In genomic region chr13:50668882-50669281, GRCh38 we compare ENCODE assay signal across 15 cellular contexts.
DNase-seq lines count a peak whose midpoint lies in the region; ATAC-seq, FAIRE-seq and TF ChIP-seq lines count a peak whose summit lies in the region.
"Had no signal": no experiment of that assay in that cellular context is flagged by ENCODE, and none has a peak within 500 bp of the region (broad histone marks: within the 10 kb centered on the region; RNA-seq: fewer than 3 reads in every experiment).

No MANE protein-coding gene starts in this region.

- TF ChIP-seq POLR2A in right lobe of liver (IDR thresholded peaks at IDR 0.05): no peak

- no peaks in the 10 kb centered on the region for H3K36me3 ChIP-seq in right lobe of liver
- H3K36me3 ChIP-seq in kidney (ENCODE audit: control insufficient read depth in 1 of 2, insufficient read depth in 2 of 2, low read length in 2 of 2): no peaks in the 10 kb centered on the region
- H3K36me3 ChIP-seq: HAP-1 had no signal

- H3K4me3 ChIP-seq in right lobe of liver (no peak overlapping the region), right cardiac atrium (ENCODE audit: low read length) (no peak overlapping the region), kidney (ENCODE audit: low read length in 2 of 2) (no peak overlapping the region)
- H3K4me3 ChIP-seq: HAP-1 had no signal

- peaks cover 23% of the 10 kb centered on the region for H3K36me3 Mint-ChIP-seq in nephron progenitor cell (ENCODE audit: low read depth)

- no peak for ATAC-seq in right lobe of liver
- no peak for ATAC-seq in right cardiac atrium
- no peak for ATAC-seq in HG02759 (IDR thresholded peaks at IDR 0.05; ENCODE audit: unreplicated experiment)

- intact Hi-C loops in right lobe of liver (cut with DNase I): no loop called here
- intact Hi-C loops in right cardiac atrium (cut with DNase I): no loop called here
- intact Hi-C loops in kidney (cut with DNase I): no loop called here

- WGBS in right lobe of liver (ENCODE audit: insufficient coverage, low coverage, low lambda C conversion rate, missing lambda C conversion rate): 89% methylated on average over 2 of the region's 2 CpGs
- 82% methylated on average over 2 of the region's 2 CpGs for WGBS in right cardiac atrium

- no peak overlapping the region for H3K4me3 Mint-ChIP-seq in nephron progenitor cell
- H3K4me3 Mint-ChIP-seq: CD4-positive, CD25-positive, alpha-beta regulatory T cell had no signal

- no peak for TF ChIP-seq CTCF in nephron progenitor cell (IDR thresholded peaks at IDR 0.05)
- no peak for TF ChIP-seq CTCF in right lobe of liver (IDR thresholded peaks at IDR 0.05)
- no peak for TF ChIP-seq CTCF in kidney (IDR thresholded peaks at IDR 0.05; ENCODE audit: borderline replicate concordance, extremely low read depth, insufficient read depth)

- peaks cover 8% of the 10 kb centered on the region for H3K9me3 Mint-ChIP-seq in nephron progenitor cell

- DNase-seq in DMS 273 treated with DMSO at 0.1 percent for 48 hours (lab: John Stamatoyannopoulos, UW) (peak; percentile 7), GM18507 (ENCODE audit: extremely low spot score, insufficient read length, low read depth) (no peak), NCI-H69 (lab: John Stamatoyannopoulos, UW) (peak; percentile 67), nephron progenitor cell (no peak), right lobe of liver (no peak), right cardiac atrium (no peak), kidney (no peak)
- DNase-seq: Caco-2; CD4-positive, CD25-positive, alpha-beta regulatory T cell; DMS53; NCI-H524 treated with DMSO at 0.1 percent for 48 hours; OCI-M1; SHP77 treated with DMSO at 0.1 percent for 48 hours had no signal

- FAIRE-seq in GM18507 (lab: Jason Lieb, UNC): peak; percentile 18
- no peak for FAIRE-seq in kidney (lab: Jason Lieb, UNC)

- H3K27me3 Mint-ChIP-seq in nephron progenitor cell (ENCODE audit: low read depth, poor library complexity): no peaks in the 10 kb centered on the region

- no peak overlapping the region for H3K9ac ChIP-seq in kidney (ENCODE audit: low read length in 2 of 2)

- H3K27me3 ChIP-seq in right lobe of liver (no peaks in the 10 kb centered on the region), right cardiac atrium (ENCODE audit: control insufficient read depth, insufficient read depth) (no peaks in the 10 kb centered on the region)

- peak overlapping the region; percentile 72 for H3K27ac Mint-ChIP-seq in nephron progenitor cell

- peaks cover 5% of the 10 kb centered on the region for H3K4me1 Mint-ChIP-seq in nephron progenitor cell
- H3K4me1 Mint-ChIP-seq: CD4-positive, CD25-positive, alpha-beta regulatory T cell had no signal

- H3K9me3 ChIP-seq in right lobe of liver (no peaks in the 10 kb centered on the region), right cardiac atrium (ENCODE audit: control insufficient read depth, low read length) (no peaks in the 10 kb centered on the region), kidney (ENCODE audit: control insufficient read depth in 1 of 2, low read length in 2 of 2) (no peaks in the 10 kb centered on the region)
- H3K9me3 ChIP-seq: Caco-2, HAP-1 had no signal

- H3K4me1 ChIP-seq in right lobe of liver (peaks cover 0 to 9% (median 0%) of the 10 kb centered on the region in 4 donors), right cardiac atrium (ENCODE audit: control insufficient read depth, insufficient read depth, low read length) (no peaks in the 10 kb centered on the region), kidney (ENCODE audit: control insufficient read depth in 1 of 2, insufficient read depth in 1 of 2, low read depth in 1 of 2, low read length in 2 of 2) (no peaks in the 10 kb centered on the region)
- H3K4me1 ChIP-seq: HAP-1 had no signal

- H3K27ac ChIP-seq in right lobe of liver (no peak overlapping the region), right cardiac atrium (ENCODE audit: low read length) (no peak overlapping the region), kidney (ENCODE audit: low read depth in 2 of 2, low read length in 2 of 2) (no peak overlapping the region)

Comparison
In these comparisons a context has a peak if more than half of its experiments do, and no peak if none do; other contexts are left out.
1. DNase-seq: peak in DMS 273 treated with DMSO at 0.1 percent for 48 hours (single experiment) and NCI-H69 (single experiment); none in GM18507 (single experiment), nephron progenitor cell (single experiment), right lobe of liver (0 of 3), right cardiac atrium (0 of 3) and kidney (single experiment).